Comparison of ENCODE assay signal across 6 cellular contexts in genomic region chr19:40333083-40333482, GRCh38. TPM values are rescaled to one million over a fixed set of nuclear protein-coding genes. Genes with fewer than 3 reads are reported as not detected.
"Had no signal": no experiment of that assay in that cellular context is flagged by ENCODE, and none has a peak within 500 bp of the region (broad histone marks: within the 10 kb centered on the region; RNA-seq: fewer than 3 reads in every experiment).

No MANE protein-coding gene starts in this region.

RNA-seq across cellular contexts. Expression of gene HIPK4, which starts 56.9 kb away (rescaled TPM):
- total RNA-seq: LHCN-M2, MCF 10A, NCI-H460, OCI-LY7, Right ventricle myocardium inferior, RPMI7951 had no signal
